Comparison of ENCODE assay signal across 21 cellular contexts in genomic region chr2:232345251-232345650, GRCh38. TPM values are rescaled to one million over a fixed set of nuclear protein-coding genes. Genes with fewer than 3 reads are reported as not detected.
"Had no signal": no experiment of that assay in that cellular context is flagged by ENCODE, and none has a peak within 500 bp of the region (broad histone marks: within the 10 kb centered on the region; RNA-seq: fewer than 3 reads in every experiment).

No MANE protein-coding gene starts in this region.

- H3K9me3 Mint-ChIP-seq: activated naive CD8-positive, alpha-beta T cell treated with anti-CD3 and anti-CD28 coated beads for 36 hours had no signal

- DNase-seq: activated CD8-positive, alpha-beta memory T cell treated with anti-CD3 and anti-CD28 coated beads, Interleukin-2, amount 50 U/mL, for 48 hours; activated naive CD8-positive, alpha-beta T cell treated with anti-CD3 and anti-CD28 coated beads for 36 hours; activated T-cell treated with anti-CD3 and anti-CD28 coated beads, Interleukin-2, amount 50 U/mL, for 48 hours; gastrocnemius medialis; hypothalamus; naive thymus-derived CD4-positive, alpha-beta T cell; SHP77 treated with DMSO at 0.1 percent for 48 hours; SW 1271; T-helper 17 cell; testis had no signal

- ATAC-seq: activated CD4-positive, CD25-positive, alpha-beta regulatory T cell treated with anti-CD3 and anti-CD28 coated beads, Interleukin-2, amount 50 U/mL, for 24 hours; gastrocnemius medialis; naive thymus-derived CD4-positive, alpha-beta T cell; stimulated activated memory B cell treated with anti-CD40 and anti-IgM and Interleukin-4, amounts not matched to agents 10 μg/mL and 1 μg/mL and 100 μg/mL, for 72 hours; T-helper 17 cell had no signal

- H3K4me3 ChIP-seq: breast epithelium, coronary artery, esophagus muscularis mucosa, gastrocnemius medialis, prostate gland, SK-N-MC, skin epidermis, testis had no signal

- H3K4me1 Mint-ChIP-seq: activated naive CD8-positive, alpha-beta T cell treated with anti-CD3 and anti-CD28 coated beads for 36 hours; stimulated activated memory B cell treated with anti-CD40 and anti-IgM and Interleukin-4, amounts not matched to agents 10 μg/mL and 1 μg/mL and 100 μg/mL, for 72 hours had no signal

- H3K27me3 Mint-ChIP-seq: T-helper 17 cell had no signal

- H3K36me3 ChIP-seq: breast epithelium, esophagus muscularis mucosa, gastrocnemius medialis, prostate gland had no signal

- H3K27ac ChIP-seq: breast epithelium, coronary artery, esophagus muscularis mucosa, gastrocnemius medialis, prostate gland, SK-N-MC, skin epidermis, testis had no signal

- H3K4me1 ChIP-seq: breast epithelium, esophagus muscularis mucosa, gastrocnemius medialis, prostate gland, testis had no signal

- H3K4me3 Mint-ChIP-seq: activated naive CD8-positive, alpha-beta T cell treated with anti-CD3 and anti-CD28 coated beads for 36 hours; naive thymus-derived CD4-positive, alpha-beta T cell; stimulated activated memory B cell treated with anti-CD40 and anti-IgM and Interleukin-4, amounts not matched to agents 10 μg/mL and 1 μg/mL and 100 μg/mL, for 72 hours; T-helper 17 cell; type B pancreatic cell had no signal

- H3K27me3 ChIP-seq: testis had no signal

- H3K36me3 Mint-ChIP-seq: activated naive CD8-positive, alpha-beta T cell treated with anti-CD3 and anti-CD28 coated beads for 36 hours; naive thymus-derived CD4-positive, alpha-beta T cell; stimulated activated memory B cell treated with anti-CD40 and anti-IgM and Interleukin-4, amounts not matched to agents 10 μg/mL and 1 μg/mL and 100 μg/mL, for 72 hours; type B pancreatic cell had no signal

- H3K9me3 ChIP-seq: breast epithelium, gastrocnemius medialis, prostate gland, testis had no signal

RNA-seq across cellular contexts. Expression of gene ALPP, which starts 33.3 kb away (rescaled TPM):
- total RNA-seq: activated naive CD8-positive, alpha-beta T cell treated with anti-CD3 and anti-CD28 coated beads for 36 hours; breast epithelium; gastrocnemius medialis; lung microvascular endothelial cell; osteocyte had no signal
- polyA plus RNA-seq: naive thymus-derived CD4-positive, alpha-beta T cell had no signal
